In genomic region chr3:32292085-32292796, GRCh38 we compare ENCODE assay signal across 1 cellular context.
TF ChIP-seq lines count a peak whose summit lies in the region.

No MANE protein-coding gene starts in this region.

TF ChIP-seq in HepG2, 621 proteins besides CTCF, POLR2A, EP300 and RAD21 (continued from another document):
- TF ChIP-seq ZNF503 (CRISPR knock-in tag; IDR thresholded peaks at IDR 0.05): no peak
- TF ChIP-seq DR1 (CRISPR knock-in tag; IDR thresholded peaks at IDR 0.05): no peak
- TF ChIP-seq NFRKB (IDR thresholded peaks at IDR 0.05): no peak
- no peak for TF ChIP-seq ZNF362 (CRISPR knock-in tag; IDR thresholded peaks at IDR 0.05; ENCODE audit: borderline replicate concordance)
- no peak for TF ChIP-seq ZNF260 (CRISPR knock-in tag; IDR thresholded peaks at IDR 0.05; ENCODE audit: borderline replicate concordance, low read depth)
- no peak for TF ChIP-seq HNF1A (IDR thresholded peaks at IDR 0.05; ENCODE audit: low read depth)
- no peak; the same call in 1 of the 2 replicates for TF ChIP-seq HNF1A (CRISPR knock-in tag; IDR thresholded peaks at IDR 0.05; ENCODE audit: borderline replicate concordance)
- no peak for TF ChIP-seq ZSCAN31 (CRISPR knock-in tag; IDR thresholded peaks at IDR 0.05; ENCODE audit: low read depth)
- TF ChIP-seq CREB3 (CRISPR knock-in tag; IDR thresholded peaks at IDR 0.05): no peak
- TF ChIP-seq CHD4 (IDR thresholded peaks at IDR 0.05; ENCODE audit: borderline replicate concordance, low read length): no peak
- TF ChIP-seq CREB1 (IDR thresholded peaks at IDR 0.05): no peak
- TF ChIP-seq CREB1 (CRISPR knock-in tag; IDR thresholded peaks at IDR 0.05): peak; percentile 51
- no peak for TF ChIP-seq ZNF253 (CRISPR knock-in tag; IDR thresholded peaks at IDR 0.05; ENCODE audit: borderline replicate concordance)
- no peak for TF ChIP-seq MAX (IDR thresholded peaks at IDR 0.05)
- TF ChIP-seq PAXIP1 (CRISPR knock-in tag; conservative IDR thresholded peaks at IDR 0.05): peak; percentile 52; the same call in 1 of the 2 replicates
- no peak for TF ChIP-seq SRY (CRISPR knock-in tag; IDR thresholded peaks at IDR 0.05)
- TF ChIP-seq GATA4 (IDR thresholded peaks at IDR 0.05; ENCODE audit: borderline replicate concordance, low read depth): no peak
- TF ChIP-seq XRCC5 (optimal IDR thresholded peaks at IDR 0.05; ENCODE audit: low read length): no peak
- TF ChIP-seq TEAD2 (CRISPR knock-in tag; IDR thresholded peaks at IDR 0.05): no peak
- no peak for TF ChIP-seq FIP1L1 (IDR thresholded peaks at IDR 0.05; ENCODE audit: borderline replicate concordance, insufficient read depth, low read depth, low read length)
- no peak for TF ChIP-seq ZNF326 (CRISPR knock-in tag; IDR thresholded peaks at IDR 0.05; ENCODE audit: borderline replicate concordance)
- no peak for TF ChIP-seq ZNF547 (CRISPR knock-in tag; IDR thresholded peaks at IDR 0.05)
- TF ChIP-seq ATF4 (CRISPR knock-in tag; IDR thresholded peaks at IDR 0.05): peak in 1 of 2 experiments; percentile 28; a peak in 1 of 4 replicates
